ENCODE assay signal across 8 cellular contexts in genomic region chr16:9138731-9139501, GRCh38. TPM values are rescaled to one million over a fixed set of nuclear protein-coding genes. Genes with fewer than 3 reads are reported as not detected.
A peak's percentile ranks its signal among the peaks of the same experiment; 100 is the strongest.
DNase-seq lines count a peak whose midpoint lies in the region; ATAC-seq and TF ChIP-seq lines count a peak whose summit lies in the region.

No MANE protein-coding gene starts in this region.

- ATAC-seq in HG03439 (IDR thresholded peaks at IDR 0.05; ENCODE audit: unreplicated experiment) = peak; percentile 51
- ATAC-seq in naive thymus-derived CD4-positive, alpha-beta T cell = peak; percentile 85
- ATAC-seq in GM21825 (IDR thresholded peaks at IDR 0.05; ENCODE audit: unreplicated experiment) = no peak

- H3K36me3 Mint-ChIP-seq in naive thymus-derived CD4-positive, alpha-beta T cell = peaks cover 0 to 10% (median 0%) of the 10 kb centered on the region in 5 donors

- H3K27ac Mint-ChIP-seq in naive thymus-derived CD4-positive, alpha-beta T cell = peak overlapping the region in 4 of 9 donors; percentile 1 to 88 (median 8)

- CTCF ChIA-PET in naive thymus-derived CD4-positive, alpha-beta T cell (lab: Charles Lee) = interaction anchor here (0.6 to 1.3 kb wide), 6 partner anchors 9 to 168 kb away, joined by 3 to 5 read pairs (median 3); no protein-coding TSS in a partner anchor

- peaks cover 0 to 12% (median 10%) of the 10 kb centered on the region in 5 donors for H3K27me3 Mint-ChIP-seq in naive thymus-derived CD4-positive, alpha-beta T cell

- DNase-seq in DMS53 (lab: John Stamatoyannopoulos, UW) (peak; percentile 72), NOMO-1 treated with DMSO at 0.1 percent for 48 hours (lab: John Stamatoyannopoulos, UW; ENCODE audit: unreplicated experiment) (peak; percentile 46), erythroblast (lab: John Stamatoyannopoulos, UW) (peak; percentile 56 to 74)
- DNase-seq in activated CD8-positive, alpha-beta memory T cell treated with anti-CD3 and anti-CD28 coated beads, Interleukin-2, amount 50 U/mL, for 4 hours = peak; percentile 73
- peak; percentile 16 to 69 (median 55) for DNase-seq in naive thymus-derived CD4-positive, alpha-beta T cell
- DNase-seq in stimulated activated CD8-positive, alpha-beta memory T cell treated with anti-CD3 and anti-CD28 coated beads, Interleukin-7, amount 100 ng/mL, for 48 hours (ENCODE audit: extremely low read depth in 1 of 2, low read depth in 1 of 2) = peak; percentile 24 to 63

- H3K36me3 ChIP-seq in naive thymus-derived CD4-positive, alpha-beta T cell (ENCODE audit: control insufficient read depth in 2 of 3, insufficient read depth in 3 of 3, low read length in 3 of 3) = no peaks in the 10 kb centered on the region

- H3K27me3 ChIP-seq in naive thymus-derived CD4-positive, alpha-beta T cell (ENCODE audit: control insufficient read depth in 2 of 2, insufficient read depth in 2 of 2, low read length in 2 of 2) = no peaks in the 10 kb centered on the region

- peaks cover 15 to 29% (median 20%) of the 10 kb centered on the region in 7 donors for H3K4me1 Mint-ChIP-seq in naive thymus-derived CD4-positive, alpha-beta T cell

- TF ChIP-seq POLR2A in erythroblast (IDR thresholded peaks at IDR 0.05; ENCODE audit: low read length) = no peak

- H3K4me3 ChIP-seq in naive thymus-derived CD4-positive, alpha-beta T cell (ENCODE audit: low read length) = no peak overlapping the region

- H3K9me3 Mint-ChIP-seq in naive thymus-derived CD4-positive, alpha-beta T cell = no peaks in the 10 kb centered on the region

- H3K4me1 ChIP-seq in naive thymus-derived CD4-positive, alpha-beta T cell (ENCODE audit: control insufficient read depth in 2 of 2, insufficient read depth in 2 of 2, low read length in 2 of 2) = peaks cover 0 to 9% of the 10 kb centered on the region in 2 donors

- POLR2A ChIA-PET in naive thymus-derived CD4-positive, alpha-beta T cell (lab: Charles Lee) = interaction anchor here (1.4 kb wide), 1 partner anchor 47 kb away, joined by 7 read pairs; the partner anchor contains the start of gene HAPSTR1

- H3K9me3 ChIP-seq in naive thymus-derived CD4-positive, alpha-beta T cell (ENCODE audit: control insufficient read depth in 2 of 3, low read length in 3 of 3) = no peaks in the 10 kb centered on the region

- intact Hi-C loops in naive thymus-derived CD4-positive, alpha-beta T cell (cut with micrococcal nuclease) = loop anchor here (1.0 to 10.0 kb wide), 4 partner anchors 177 to 572 kb away; partner anchors contain the start of genes ABAT (in 1 of the 2) and USP7 (in 1 of the 2)

- no peak overlapping the region for H3K27ac ChIP-seq in naive thymus-derived CD4-positive, alpha-beta T cell (ENCODE audit: low read depth, low read length)

- peak overlapping the region in 6 of 10 donors; percentile 15 to 69 (median 30) for H3K4me3 Mint-ChIP-seq in naive thymus-derived CD4-positive, alpha-beta T cell

RNA-seq across cellular contexts. Expression of gene HAPSTR1, which starts 47.5 kb away (rescaled TPM):
- 100 to 1,000 TPM in 2 of 5 experiments, 10 to 100 TPM in 3; 69.6 to 136 (median 87.3) TPM for total RNA-seq in naive thymus-derived CD4-positive, alpha-beta T cell
- polyA plus RNA-seq in naive thymus-derived CD4-positive, alpha-beta T cell = 10 to 100 TPM; 11.4 to 17.5 TPM
